10 cellular contexts compared by ENCODE assay signal in genomic region chr17:28763137-28763799, GRCh38. TPM values are rescaled to one million over a fixed set of nuclear protein-coding genes. Genes with fewer than 3 reads are reported as not detected.
DNase-seq lines count a peak whose midpoint lies in the region; ATAC-seq, FAIRE-seq and TF ChIP-seq lines count a peak whose summit lies in the region.
"Had no signal": no experiment of that assay in that cellular context is flagged by ENCODE, and none has a peak within 500 bp of the region (broad histone marks: within the 10 kb centered on the region; RNA-seq: fewer than 3 reads in every experiment).

No MANE protein-coding gene starts in this region.

- H3K4me1 Mint-ChIP-seq in activated CD4-positive, alpha-beta memory T cell treated with anti-CD3 and anti-CD28 coated beads for 36 hours (ENCODE audit: low read depth): peaks cover 23% of the 10 kb centered on the region
- H3K4me1 Mint-ChIP-seq in activated CD4-positive, alpha-beta memory T cell treated with anti-CD3 and anti-CD28 coated beads, Interleukin-2, amount 10 ng/mL, durations not matched to agents 7 days and 5 days: peaks cover 28% of the 10 kb centered on the region

- no peak for FAIRE-seq in HepG2 (lab: Jason Lieb, UNC)
- FAIRE-seq: astrocyte had no signal

- H4K20me1 ChIP-seq in HepG2 (ENCODE audit: insufficient read depth, low read length): no peaks in the 10 kb centered on the region

- in situ Hi-C loops in HepG2 (cut with HindIII; ENCODE audit: extremely low pct_ligation_motif_present, low pct_unique_long_range_greater_than_20kb): loop anchor here (10.0 kb wide), 1 partner anchor 122 kb away; no protein-coding TSS in a partner anchor

- TF ChIP-seq RAD21 in HepG2 (CRISPR knock-in tag; IDR thresholded peaks at IDR 0.05): no peak

- DNase-seq in activated CD4-positive, alpha-beta memory T cell treated with anti-CD3 and anti-CD28 coated beads for 36 hours: no peak
- DNase-seq in activated CD4-positive, alpha-beta memory T cell treated with anti-CD3 and anti-CD28 coated beads, Interleukin-2, amount 10 ng/mL, durations not matched to agents 7 days and 5 days: no peak
- DNase-seq in body of pancreas: no peak
- DNase-seq in stimulated activated naive CD8-positive, alpha-beta T cell treated with anti-CD3 and anti-CD28 coated beads, Interleukin-15, Interleukin-2, amounts not matched to agents 100 U/mL and 50 U/mL, for 24 hours: no peak
- DNase-seq in HepG2 (ENCODE audit: low spot score): no peak
- DNase-seq in dermis blood vessel endothelial cell: no peak
- DNase-seq in glomerular visceral epithelial cell (ENCODE audit: extremely low spot score): no peak

- H3K9me3 Mint-ChIP-seq in activated CD4-positive, alpha-beta memory T cell treated with anti-CD3 and anti-CD28 coated beads for 36 hours: no peaks in the 10 kb centered on the region
- H3K9me3 Mint-ChIP-seq in activated CD4-positive, alpha-beta memory T cell treated with anti-CD3 and anti-CD28 coated beads, Interleukin-2, amount 10 ng/mL, durations not matched to agents 7 days and 5 days: no peaks in the 10 kb centered on the region
- H3K9me3 Mint-ChIP-seq: nephron had no signal

- H3K36me3 ChIP-seq in body of pancreas (replicated peaks in 1 of 2; ENCODE audit: insufficient read depth in 1 of 2, low read depth in 2 of 2) (peaks cover 5 to 10% of the 10 kb centered on the region in 2 donors), HepG2 (replicated peaks in 1 of 2; ENCODE audit: control insufficient read depth in 1 of 2, insufficient read depth in 2 of 2, low read length in 2 of 2) (peaks cover 26 to 67% of the 10 kb centered on the region in 2 experiments)

- H3K4me1 ChIP-seq in body of pancreas (peaks cover 16% of the 10 kb centered on the region), HepG2 (ENCODE audit: insufficient read depth, low read length) (no peaks in the 10 kb centered on the region)

- no peak overlapping the region for H3K4me3 Mint-ChIP-seq in activated CD4-positive, alpha-beta memory T cell treated with anti-CD3 and anti-CD28 coated beads for 36 hours
- H3K4me3 Mint-ChIP-seq in activated CD4-positive, alpha-beta memory T cell treated with anti-CD3 and anti-CD28 coated beads, Interleukin-2, amount 10 ng/mL, durations not matched to agents 7 days and 5 days: no peak overlapping the region
- H3K4me3 Mint-ChIP-seq: nephron had no signal

- H3K36me3 Mint-ChIP-seq in activated CD4-positive, alpha-beta memory T cell treated with anti-CD3 and anti-CD28 coated beads for 36 hours: peaks cover 18% of the 10 kb centered on the region
- peaks cover 38% of the 10 kb centered on the region for H3K36me3 Mint-ChIP-seq in activated CD4-positive, alpha-beta memory T cell treated with anti-CD3 and anti-CD28 coated beads, Interleukin-2, amount 10 ng/mL, durations not matched to agents 7 days and 5 days (ENCODE audit: low read depth)

- H3K27me3 Mint-ChIP-seq in activated CD4-positive, alpha-beta memory T cell treated with anti-CD3 and anti-CD28 coated beads for 36 hours: no peaks in the 10 kb centered on the region
- no peaks in the 10 kb centered on the region for H3K27me3 Mint-ChIP-seq in activated CD4-positive, alpha-beta memory T cell treated with anti-CD3 and anti-CD28 coated beads, Interleukin-2, amount 10 ng/mL, durations not matched to agents 7 days and 5 days

- H3K4me2 ChIP-seq in HepG2 (ENCODE audit: low read depth, low read length): no peak overlapping the region

- TF ChIP-seq POLR2A in body of pancreas (IDR thresholded peaks at IDR 0.05) (no peak), HepG2 (IDR thresholded peaks at IDR 0.05; ENCODE audit: insufficient read depth in 1 of 2, low read depth in 2 of 2, low read length in 2 of 2) (no peak)

- TF ChIP-seq CTCF in body of pancreas (IDR thresholded peaks at IDR 0.05) (no peak), HepG2 (CRISPR knock-in tag; IDR thresholded peaks at IDR 0.05) (no peak)

- H3K4me3 ChIP-seq in body of pancreas (no peak overlapping the region), HepG2 (replicated peaks in 1 of 3; ENCODE audit: insufficient read depth in 1 of 3, low read depth in 2 of 3, low read length in 3 of 3) (no peak overlapping the region)

- H3K27ac Mint-ChIP-seq in activated CD4-positive, alpha-beta memory T cell treated with anti-CD3 and anti-CD28 coated beads for 36 hours: peak overlapping the region; percentile 73
- no peak overlapping the region for H3K27ac Mint-ChIP-seq in activated CD4-positive, alpha-beta memory T cell treated with anti-CD3 and anti-CD28 coated beads, Interleukin-2, amount 10 ng/mL, durations not matched to agents 7 days and 5 days

- H3K27me3 ChIP-seq in body of pancreas: no peaks in the 10 kb centered on the region
- H3K27me3 ChIP-seq in HepG2 (ENCODE audit: control insufficient read depth in 1 of 2, insufficient read depth in 2 of 2, low read length in 2 of 2): no peaks in the 10 kb centered on the region

- H2AFZ ChIP-seq in HepG2 (ENCODE audit: low read length): no peak overlapping the region

- H3K9ac ChIP-seq in HepG2 (ENCODE audit: insufficient read depth, low read depth, low read length): no peak overlapping the region

- H3K9me3 ChIP-seq in body of pancreas (no peaks in the 10 kb centered on the region), HepG2 (ENCODE audit: low read length) (no peaks in the 10 kb centered on the region)

- H3K27ac ChIP-seq in body of pancreas (no peak overlapping the region), HepG2 (ENCODE audit: extremely low read length, insufficient read depth, low read length) (no peak overlapping the region)

- CTCF ChIA-PET in activated CD4-positive, alpha-beta memory T cell treated with anti-CD3 and anti-CD28 coated beads for 36 hours (lab: Charles Lee): interaction anchor here (0.6 to 7.6 kb wide), 63 partner anchors 8 to 354 kb away, joined by 3 to 122 read pairs (median 6); partner anchors contain the start of genes BLTP2, DHRS13, FAM222B and FLOT2
- CTCF ChIA-PET in activated CD4-positive, alpha-beta memory T cell treated with anti-CD3 and anti-CD28 coated beads, Interleukin-2, amount 10 ng/mL, durations not matched to agents 7 days and 5 days (lab: Charles Lee): interaction anchor here (0.6 to 6.9 kb wide), 51 partner anchors 11 to 457 kb away, joined by 3 to 88 read pairs (median 5); partner anchors contain the start of genes DHRS13, FAM222B, FLOT2 and NEK8
- CTCF ChIA-PET in HepG2 (lab: Yijun Ruan, JAX; ENCODE audit: low intra/inter-chr PET ratio, low total read pairs): interaction anchor here (1.0 to 1.9 kb wide), 5 partner anchors 13 to 153 kb away, joined by 3 to 20 read pairs (median 5); partner anchors contain the start of gene DHRS13

- TF ChIP-seq EP300 in HepG2 (IDR thresholded peaks at IDR 0.05; ENCODE audit: low read depth in 2 of 2, low read length in 2 of 2): no peak
- no peak for TF ChIP-seq EP300 in HepG2 (CRISPR knock-in tag; IDR thresholded peaks at IDR 0.05; ENCODE audit: borderline replicate concordance)

- no peaks in the 10 kb centered on the region for H3K79me2 ChIP-seq in HepG2 (ENCODE audit: insufficient read depth, low read length)

- BruUV-seq in HepG2 (replicated peaks; lab: Mats Ljungman, UMichigan): no TSS peak

- intact Hi-C loops in activated CD4-positive, alpha-beta memory T cell treated with anti-CD3 and anti-CD28 coated beads for 36 hours (cut with micrococcal nuclease): loop anchor here (1.0 to 5.0 kb wide), 5 partner anchors 36 to 154 kb away; partner anchors contain the start of genes DHRS13 and FAM222B
- intact Hi-C loops in body of pancreas (cut with DNase I): no loop called here
- intact Hi-C loops in HepG2 (cut with micrococcal nuclease; ENCODE audit: unreplicated experiment): loop anchor here (1.0 to 5.0 kb wide), 4 partner anchors 79 to 154 kb away; partner anchors contain the start of genes FAM222B and FLOT2

- POLR2A ChIA-PET in activated CD4-positive, alpha-beta memory T cell treated with anti-CD3 and anti-CD28 coated beads for 36 hours (lab: Charles Lee): interaction anchor here (0.8 to 3.9 kb wide), 10 partner anchors 10 to 493 kb away, joined by 4 to 23 read pairs (median 6); partner anchors contain the start of genes FAM222B, NEK8 and RPL23A
- POLR2A ChIA-PET in activated CD4-positive, alpha-beta memory T cell treated with anti-CD3 and anti-CD28 coated beads, Interleukin-2, amount 10 ng/mL, durations not matched to agents 7 days and 5 days (lab: Charles Lee): interaction anchor here (0.7 to 2.3 kb wide), 18 partner anchors 9 to 188 kb away, joined by 3 to 22 read pairs (median 4); partner anchors contain the start of genes ERAL1, FAM222B, FLOT2 and NEK8
- POLR2A ChIA-PET in HepG2 (lab: Yijun Ruan, JAX): interaction anchor here (0.6 to 1.4 kb wide), 6 partner anchors 18 to 202 kb away, joined by 3 to 9 read pairs (median 4); partner anchors contain the start of gene FAM222B

- ATAC-seq in HG02798 (IDR thresholded peaks at IDR 0.05; ENCODE audit: poor library complexity, unreplicated experiment) (peak; percentile 62), body of pancreas (peak; percentile 19), HepG2 (no peak; the same call in 2 of the 3 replicates)
- ATAC-seq in stimulated activated naive CD8-positive, alpha-beta T cell treated with anti-CD3 and anti-CD28 coated beads, Interleukin-15, Interleukin-2, amounts not matched to agents 100 U/mL and 50 U/mL, for 24 hours: peak; percentile 54

- WGBS in body of pancreas, 2 donors: 69 to 94% methylated on average over 1 of the region's 1 CpG
- WGBS in HepG2 (ENCODE audit: low lambda C conversion rate): 100% methylated on average over 1 of the region's 1 CpG

RNA-seq across cellular contexts. Expression of gene TRAF4, which starts 19.5 kb away (rescaled TPM):
- total RNA-seq in activated CD4-positive, alpha-beta memory T cell treated with anti-CD3 and anti-CD28 coated beads for 36 hours: 10 to 100 TPM; 83.0 to 83.9 TPM
- 10 to 100 TPM; 55.3 to 57.2 TPM for total RNA-seq in activated CD4-positive, alpha-beta memory T cell treated with anti-CD3 and anti-CD28 coated beads, Interleukin-2, amount 10 ng/mL, durations not matched to agents 7 days and 5 days
- total RNA-seq in body of pancreas (10 to 100 TPM; 27.5 to 48.1 TPM), HepG2 (2016; rRNA removed; fragmentation: Illumina TruSeq; extraction: Trizol) (56.6 and 89.9 TPM in 2 replicates), dermis blood vessel endothelial cell (32.1 and 37.4 TPM in 2 replicates)
- total RNA-seq in HepG2 (2016; cell fraction: cytosol; rRNA removed; fragmentation: Illumina TruSeq; extraction: Trizol; ENCODE audit: low read depth): 106 and 119 TPM in 2 replicates
- 49.2 and 95.4 TPM in 2 replicates for total RNA-seq in HepG2 (2016; cell fraction: insoluble cytoplasmic fraction; rRNA removed; fragmentation: Illumina TruSeq; extraction: Trizol)
- total RNA-seq in HepG2 (2016; cell fraction: membrane; rRNA removed; fragmentation: Illumina TruSeq; extraction: Trizol): 159 and 170 TPM in 2 replicates
- 106 and 121 TPM in 2 replicates for total RNA-seq in HepG2 (2016; cell fraction: nucleus; rRNA removed; fragmentation: Illumina TruSeq; extraction: Trizol)
- 86.0 and 108 TPM in 2 replicates for polyA plus RNA-seq in HepG2 (2011; rRNA removed)
- polyA plus RNA-seq in HepG2 (2011; cell fraction: cytosol; rRNA removed): 63.5 and 85.7 TPM in 2 replicates
- polyA plus RNA-seq in HepG2 (2011; cell fraction: nucleus; rRNA removed): 436 and 553 TPM in 2 replicates
- polyA plus RNA-seq in HepG2 (2012): 35.8 and 50.8 TPM in 2 replicates
- 89.5 and 97.9 TPM in 2 replicates for polyA plus RNA-seq in HepG2 (2016; cell fraction: cytosol; fragmentation: Illumina TruSeq; extraction: Trizol; ENCODE audit: low read depth)
- 56.9 and 70.9 TPM in 2 replicates for polyA plus RNA-seq in HepG2 (2016; cell fraction: insoluble cytoplasmic fraction; fragmentation: Illumina TruSeq; extraction: Trizol; ENCODE audit: low read depth)
- 144 TPM in 2 replicates for polyA plus RNA-seq in HepG2 (2016; cell fraction: membrane; fragmentation: Illumina TruSeq; extraction: Trizol; ENCODE audit: low read depth)
- polyA plus RNA-seq in HepG2 (2016; cell fraction: nucleus; fragmentation: Illumina TruSeq; extraction: Trizol; ENCODE audit: insufficient read depth, low read depth): 269 and 270 TPM in 2 replicates
- polyA minus RNA-seq in HepG2 (2011; rRNA and poly(A)+ RNA removed; ENCODE audit: low replicate concordance): 250 and 264 TPM in 2 replicates
- polyA minus RNA-seq in HepG2 (2011; cell fraction: cytosol; rRNA and poly(A)+ RNA removed): 43.5 and 58.9 TPM in 2 replicates
- polyA minus RNA-seq in HepG2 (2011; cell fraction: nucleus; rRNA and poly(A)+ RNA removed): 197 TPM in 2 replicates

RNA-seq across cellular contexts. Expression of gene NEK8, which starts 34.7 kb away (rescaled TPM):
- total RNA-seq in activated CD4-positive, alpha-beta memory T cell treated with anti-CD3 and anti-CD28 coated beads for 36 hours: 1 to 10 TPM; 3.4 to 4.0 TPM
- 1 to 10 TPM; 2.5 to 3.5 TPM for total RNA-seq in activated CD4-positive, alpha-beta memory T cell treated with anti-CD3 and anti-CD28 coated beads, Interleukin-2, amount 10 ng/mL, durations not matched to agents 7 days and 5 days
- total RNA-seq in body of pancreas (10 to 100 TPM in 1 of 2 donors, 1 to 10 TPM in 1; 2.9 to 18.5 TPM), HepG2 (2016; rRNA removed; fragmentation: Illumina TruSeq; extraction: Trizol) (4.3 and 5.8 TPM in 2 replicates), dermis blood vessel endothelial cell (2.9 and 3.9 TPM in 2 replicates)
- 2.1 and 2.5 TPM in 2 replicates for total RNA-seq in HepG2 (2016; cell fraction: cytosol; rRNA removed; fragmentation: Illumina TruSeq; extraction: Trizol; ENCODE audit: low read depth)
- total RNA-seq in HepG2 (2016; cell fraction: insoluble cytoplasmic fraction; rRNA removed; fragmentation: Illumina TruSeq; extraction: Trizol): 4.6 and 5.8 TPM in 2 replicates
- 2.2 and 2.8 TPM in 2 replicates for total RNA-seq in HepG2 (2016; cell fraction: membrane; rRNA removed; fragmentation: Illumina TruSeq; extraction: Trizol)
- total RNA-seq in HepG2 (2016; cell fraction: nucleus; rRNA removed; fragmentation: Illumina TruSeq; extraction: Trizol): 7.2 and 8.5 TPM in 2 replicates
- polyA plus RNA-seq in HepG2 (2011; rRNA removed): 13.5 and 15.6 TPM in 2 replicates
- polyA plus RNA-seq in HepG2 (2011; cell fraction: cytosol; rRNA removed): 6.9 and 8.5 TPM in 2 replicates
- 30.2 and 33.0 TPM in 2 replicates for polyA plus RNA-seq in HepG2 (2011; cell fraction: nucleus; rRNA removed)
- 5.5 and 5.8 TPM in 2 replicates for polyA plus RNA-seq in HepG2 (2012)
- polyA plus RNA-seq in HepG2 (2016; cell fraction: cytosol; fragmentation: Illumina TruSeq; extraction: Trizol; ENCODE audit: low read depth): 0.73 and 0.88 TPM in 2 replicates
- 4.8 and 5.9 TPM in 2 replicates for polyA plus RNA-seq in HepG2 (2016; cell fraction: insoluble cytoplasmic fraction; fragmentation: Illumina TruSeq; extraction: Trizol; ENCODE audit: low read depth)
- 1.9 and 2.3 TPM in 2 replicates for polyA plus RNA-seq in HepG2 (2016; cell fraction: membrane; fragmentation: Illumina TruSeq; extraction: Trizol; ENCODE audit: low read depth)
- polyA plus RNA-seq in HepG2 (2016; cell fraction: nucleus; fragmentation: Illumina TruSeq; extraction: Trizol; ENCODE audit: insufficient read depth, low read depth): 20.8 and 23.8 TPM in 2 replicates
- 21.9 and 30.0 TPM in 2 replicates for polyA minus RNA-seq in HepG2 (2011; rRNA and poly(A)+ RNA removed; ENCODE audit: low replicate concordance)
- polyA minus RNA-seq in HepG2 (2011; cell fraction: cytosol; rRNA and poly(A)+ RNA removed): 1.8 and 2.3 TPM in 2 replicates
- polyA minus RNA-seq in HepG2 (2011; cell fraction: nucleus; rRNA and poly(A)+ RNA removed): 18.7 and 19.6 TPM in 2 replicates

RNA-seq across cellular contexts. Expression of gene TLCD1, which starts 37.2 kb away (rescaled TPM):
- total RNA-seq in activated CD4-positive, alpha-beta memory T cell treated with anti-CD3 and anti-CD28 coated beads for 36 hours: 1 to 10 TPM; 9.1 to 9.5 TPM
- 1 to 10 TPM; 1.4 to 2.3 TPM for total RNA-seq in activated CD4-positive, alpha-beta memory T cell treated with anti-CD3 and anti-CD28 coated beads, Interleukin-2, amount 10 ng/mL, durations not matched to agents 7 days and 5 days
- 1 to 10 TPM; 2.0 to 3.1 TPM for total RNA-seq in body of pancreas
- total RNA-seq in HepG2 (2016; rRNA removed; fragmentation: Illumina TruSeq; extraction: Trizol): 9.6 and 19.6 TPM in 2 replicates
- 10.7 and 11.5 TPM in 2 replicates for total RNA-seq in HepG2 (2016; cell fraction: cytosol; rRNA removed; fragmentation: Illumina TruSeq; extraction: Trizol; ENCODE audit: low read depth)
- 10.3 and 16.0 TPM in 2 replicates for total RNA-seq in HepG2 (2016; cell fraction: insoluble cytoplasmic fraction; rRNA removed; fragmentation: Illumina TruSeq; extraction: Trizol)
- 10.0 and 16.0 TPM in 2 replicates for total RNA-seq in HepG2 (2016; cell fraction: membrane; rRNA removed; fragmentation: Illumina TruSeq; extraction: Trizol)
- 9.9 and 10.3 TPM in 2 replicates for total RNA-seq in HepG2 (2016; cell fraction: nucleus; rRNA removed; fragmentation: Illumina TruSeq; extraction: Trizol)
- 14.9 and 18.1 TPM in 2 replicates for polyA plus RNA-seq in HepG2 (2011; rRNA removed)
- 20.9 and 25.5 TPM in 2 replicates for polyA plus RNA-seq in HepG2 (2011; cell fraction: cytosol; rRNA removed)
- polyA plus RNA-seq in HepG2 (2011; cell fraction: nucleus; rRNA removed): 6.9 and 8.8 TPM in 2 replicates
- 10.5 and 12.7 TPM in 2 replicates for polyA plus RNA-seq in HepG2 (2012)
- 11.3 and 18.1 TPM in 2 replicates for polyA plus RNA-seq in HepG2 (2016; cell fraction: cytosol; fragmentation: Illumina TruSeq; extraction: Trizol; ENCODE audit: low read depth)
- 10.2 and 11.3 TPM in 2 replicates for polyA plus RNA-seq in HepG2 (2016; cell fraction: insoluble cytoplasmic fraction; fragmentation: Illumina TruSeq; extraction: Trizol; ENCODE audit: low read depth)
- polyA plus RNA-seq in HepG2 (2016; cell fraction: membrane; fragmentation: Illumina TruSeq; extraction: Trizol; ENCODE audit: low read depth): 11.2 and 17.1 TPM in 2 replicates
- polyA plus RNA-seq in HepG2 (2016; cell fraction: nucleus; fragmentation: Illumina TruSeq; extraction: Trizol; ENCODE audit: insufficient read depth, low read depth): 24.7 and 27.8 TPM in 2 replicates
- polyA minus RNA-seq in HepG2 (2011; rRNA and poly(A)+ RNA removed; ENCODE audit: low replicate concordance): 20.6 and 67.0 TPM in 2 replicates
- 5.7 and 8.6 TPM in 2 replicates for polyA minus RNA-seq in HepG2 (2011; cell fraction: cytosol; rRNA and poly(A)+ RNA removed)
- 6.7 TPM in 2 replicates for polyA minus RNA-seq in HepG2 (2011; cell fraction: nucleus; rRNA and poly(A)+ RNA removed)
- total RNA-seq in dermis blood vessel endothelial cell: 0.85 and 0.93 TPM in 2 replicates

RNA-seq across cellular contexts. Expression of gene RPL23A, which starts 43.5 kb away (rescaled TPM):
- total RNA-seq in activated CD4-positive, alpha-beta memory T cell treated with anti-CD3 and anti-CD28 coated beads for 36 hours: 1,000 to 10,000 TPM; 2,357 to 2,419 TPM
- total RNA-seq in activated CD4-positive, alpha-beta memory T cell treated with anti-CD3 and anti-CD28 coated beads, Interleukin-2, amount 10 ng/mL, durations not matched to agents 7 days and 5 days: 1,000 to 10,000 TPM; 1,962 to 2,028 TPM
- total RNA-seq in body of pancreas (100 to 1,000 TPM; 208 to 220 TPM), HepG2 (2016; rRNA removed; fragmentation: Illumina TruSeq; extraction: Trizol) (1,771 and 1,936 TPM in 2 replicates), dermis blood vessel endothelial cell (777 and 912 TPM in 2 replicates)
- total RNA-seq in HepG2 (2016; cell fraction: cytosol; rRNA removed; fragmentation: Illumina TruSeq; extraction: Trizol; ENCODE audit: low read depth): 2,822 and 3,167 TPM in 2 replicates
- total RNA-seq in HepG2 (2016; cell fraction: insoluble cytoplasmic fraction; rRNA removed; fragmentation: Illumina TruSeq; extraction: Trizol): 1,674 and 1,907 TPM in 2 replicates
- 3,777 and 4,030 TPM in 2 replicates for total RNA-seq in HepG2 (2016; cell fraction: membrane; rRNA removed; fragmentation: Illumina TruSeq; extraction: Trizol)
- total RNA-seq in HepG2 (2016; cell fraction: nucleus; rRNA removed; fragmentation: Illumina TruSeq; extraction: Trizol): 614 and 698 TPM in 2 replicates
- polyA plus RNA-seq in HepG2 (2011; rRNA removed): 1,550 and 1,876 TPM in 2 replicates
- polyA plus RNA-seq in HepG2 (2011; cell fraction: cytosol; rRNA removed): 799 and 1,152 TPM in 2 replicates
- 254 and 402 TPM in 2 replicates for polyA plus RNA-seq in HepG2 (2011; cell fraction: nucleus; rRNA removed)
- polyA plus RNA-seq in HepG2 (2012): 2,570 and 3,235 TPM in 2 replicates
- 2,876 and 3,535 TPM in 2 replicates for polyA plus RNA-seq in HepG2 (2016; cell fraction: cytosol; fragmentation: Illumina TruSeq; extraction: Trizol; ENCODE audit: low read depth)
- polyA plus RNA-seq in HepG2 (2016; cell fraction: insoluble cytoplasmic fraction; fragmentation: Illumina TruSeq; extraction: Trizol; ENCODE audit: low read depth): 1,761 and 1,897 TPM in 2 replicates
- 3,540 and 3,833 TPM in 2 replicates for polyA plus RNA-seq in HepG2 (2016; cell fraction: membrane; fragmentation: Illumina TruSeq; extraction: Trizol; ENCODE audit: low read depth)
- 1,018 and 1,064 TPM in 2 replicates for polyA plus RNA-seq in HepG2 (2016; cell fraction: nucleus; fragmentation: Illumina TruSeq; extraction: Trizol; ENCODE audit: insufficient read depth, low read depth)
- polyA minus RNA-seq in HepG2 (2011; rRNA and poly(A)+ RNA removed; ENCODE audit: low replicate concordance): 414 and 1,016 TPM in 2 replicates
- 538 and 592 TPM in 2 replicates for polyA minus RNA-seq in HepG2 (2011; cell fraction: cytosol; rRNA and poly(A)+ RNA removed)
- polyA minus RNA-seq in HepG2 (2011; cell fraction: nucleus; rRNA and poly(A)+ RNA removed): 303 and 433 TPM in 2 replicates

RNA-seq across cellular contexts. Expression of gene RAB34, which starts 45.6 kb away (rescaled TPM):
- total RNA-seq in activated CD4-positive, alpha-beta memory T cell treated with anti-CD3 and anti-CD28 coated beads for 36 hours: 1 to 10 TPM; 4.9 to 6.6 TPM
- total RNA-seq in activated CD4-positive, alpha-beta memory T cell treated with anti-CD3 and anti-CD28 coated beads, Interleukin-2, amount 10 ng/mL, durations not matched to agents 7 days and 5 days: 1 to 10 TPM; 6.5 to 7.4 TPM
- 10 to 100 TPM; 18.2 to 61.3 TPM for total RNA-seq in body of pancreas
- 0.49 TPM in 1 of 2 replicates, not detected in the other for total RNA-seq in HepG2 (2016; rRNA removed; fragmentation: Illumina TruSeq; extraction: Trizol)
- total RNA-seq in HepG2 (2016; cell fraction: cytosol; rRNA removed; fragmentation: Illumina TruSeq; extraction: Trizol; ENCODE audit: low read depth): not detected in 2 replicates
- total RNA-seq in HepG2 (2016; cell fraction: insoluble cytoplasmic fraction; rRNA removed; fragmentation: Illumina TruSeq; extraction: Trizol): 0.17 TPM in 1 of 2 replicates, not detected in the other
- total RNA-seq in HepG2 (2016; cell fraction: membrane; rRNA removed; fragmentation: Illumina TruSeq; extraction: Trizol): 0.41 TPM in 1 of 2 replicates, not detected in the other
- total RNA-seq in HepG2 (2016; cell fraction: nucleus; rRNA removed; fragmentation: Illumina TruSeq; extraction: Trizol): not detected in 2 replicates
- not detected in 2 replicates for polyA plus RNA-seq in HepG2 (2011; rRNA removed)
- 0.16 and 0.24 TPM in 2 replicates for polyA plus RNA-seq in HepG2 (2011; cell fraction: cytosol; rRNA removed)
- 0.31 and 0.50 TPM in 2 replicates for polyA plus RNA-seq in HepG2 (2011; cell fraction: nucleus; rRNA removed)
- polyA plus RNA-seq in HepG2 (2012): not detected in 2 replicates
- not detected in 2 replicates for polyA plus RNA-seq in HepG2 (2016; cell fraction: cytosol; fragmentation: Illumina TruSeq; extraction: Trizol; ENCODE audit: low read depth)
- 0.43 TPM in 1 of 2 replicates, not detected in the other for polyA plus RNA-seq in HepG2 (2016; cell fraction: insoluble cytoplasmic fraction; fragmentation: Illumina TruSeq; extraction: Trizol; ENCODE audit: low read depth)
- polyA plus RNA-seq in HepG2 (2016; cell fraction: membrane; fragmentation: Illumina TruSeq; extraction: Trizol; ENCODE audit: low read depth): not detected in 2 replicates
- 1.2 TPM in 1 of 2 replicates, not detected in the other for polyA plus RNA-seq in HepG2 (2016; cell fraction: nucleus; fragmentation: Illumina TruSeq; extraction: Trizol; ENCODE audit: insufficient read depth, low read depth)
- 0.36 and 236 TPM in 2 replicates for polyA minus RNA-seq in HepG2 (2011; rRNA and poly(A)+ RNA removed; ENCODE audit: low replicate concordance)
- polyA minus RNA-seq in HepG2 (2011; cell fraction: cytosol; rRNA and poly(A)+ RNA removed): 1.6 and 2.4 TPM in 2 replicates
- polyA minus RNA-seq in HepG2 (2011; cell fraction: nucleus; rRNA and poly(A)+ RNA removed): 0.52 and 0.62 TPM in 2 replicates
- total RNA-seq in dermis blood vessel endothelial cell: 25.6 and 36.9 TPM in 2 replicates
